Comparison of ENCODE assay signal across 17 cellular contexts in the genomic region with DNA sequence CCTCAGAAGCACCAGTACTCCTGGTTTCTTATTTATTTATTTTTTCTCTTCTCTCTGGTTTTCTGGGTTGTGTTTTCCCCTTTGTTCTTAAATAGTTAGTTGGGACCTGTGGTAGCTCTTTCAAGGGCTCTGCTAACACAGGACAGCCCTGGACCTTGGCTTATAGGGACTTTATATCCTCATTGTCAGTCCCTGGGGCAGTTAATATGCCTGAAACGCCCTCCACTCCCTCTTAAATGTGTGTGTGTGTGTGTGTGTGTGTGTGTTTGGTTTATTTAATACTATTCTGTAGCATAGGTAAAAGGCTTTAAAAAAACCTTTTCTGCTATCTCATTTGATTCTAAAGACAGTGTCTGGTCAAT. TPM values are rescaled to one million over a fixed set of nuclear protein-coding genes. Genes with fewer than 3 reads are reported as not detected.
A peak's percentile ranks its signal among the peaks of the same experiment; 100 is the strongest.
DNase-seq lines count a peak whose midpoint lies in the region; ATAC-seq and TF ChIP-seq lines count a peak whose summit lies in the region.
"Had no signal": no experiment of that assay in that cellular context is flagged by ENCODE, and none has a peak within 500 bp of the region (broad histone marks: within the 10 kb centered on the region; RNA-seq: fewer than 3 reads in every experiment).

No MANE protein-coding gene starts in this region.

- no peaks in the 10 kb centered on the region for H3K36me3 ChIP-seq in breast epithelium
- H3K36me3 ChIP-seq in PC-9 (ENCODE audit: low read depth), result no peaks in the 10 kb centered on the region
- H3K36me3 ChIP-seq in hepatocyte (replicated peaks; ENCODE audit: insufficient read depth, low read depth), result no peaks in the 10 kb centered on the region
- no peaks in the 10 kb centered on the region for H3K36me3 ChIP-seq in transverse colon
- no peaks in the 10 kb centered on the region for H3K36me3 ChIP-seq in aorta (ENCODE audit: control insufficient read depth in 1 of 2, insufficient read depth in 2 of 2, low read length in 1 of 2)
- H3K36me3 ChIP-seq: BLaER1 treated with 17β-estradiol and CSF1 and Interleukin-3, amounts not matched to agents 10 nM and 100 nM had no signal

- intact Hi-C loops in breast epithelium (cut with DNase I; ENCODE audit: low total_unique reads), result no loop called here
- intact Hi-C loops in MCF 10A (cut with micrococcal nuclease), result loop anchor here (5.0 to 10.0 kb wide), 2 partner anchors 61 to 338 kb away; no protein-coding TSS in a partner anchor
- intact Hi-C loops in PC-9 (cut with micrococcal nuclease; ENCODE audit: unreplicated experiment), result loop anchor here (5.0 kb wide), 1 partner anchor 243 kb away; no protein-coding TSS in a partner anchor
- intact Hi-C loops in transverse colon (cut with DNase I; ENCODE audit: low total_unique reads), result no loop called here
- intact Hi-C loops in aorta (cut with DNase I), result loop anchor here in 1 of 2 donors (10.0 kb wide), 1 partner anchor 61 kb away; no protein-coding TSS in a partner anchor

- H3K27ac Mint-ChIP-seq in MCF 10A (ENCODE audit: low read depth, unreplicated experiment), result no peak overlapping the region

- no peak overlapping the region for H3K4me3 Mint-ChIP-seq in MCF 10A (ENCODE audit: unreplicated experiment)
- H3K4me3 Mint-ChIP-seq: CD8-positive, alpha-beta memory T cell had no signal

- TF ChIP-seq CTCF in breast epithelium (IDR thresholded peaks at IDR 0.05), result no peak
- TF ChIP-seq CTCF in MCF 10A (IDR thresholded peaks at IDR 0.05; ENCODE audit: unreplicated experiment), result no peak
- TF ChIP-seq CTCF in PC-9 (conservative IDR thresholded peaks at IDR 0.05), result no peak
- no peak for TF ChIP-seq CTCF in hepatocyte (IDR thresholded peaks at IDR 0.05; ENCODE audit: poor library complexity)
- TF ChIP-seq CTCF in transverse colon (IDR thresholded peaks at IDR 0.05), result no peak

- no peaks in the 10 kb centered on the region for H3K9me2 ChIP-seq in PC-9 (ENCODE audit: insufficient read depth)
- H3K9me2 ChIP-seq in hepatocyte (replicated peaks; ENCODE audit: insufficient read depth), result no peaks in the 10 kb centered on the region

- peaks cover 21% of the 10 kb centered on the region for H3K4me1 Mint-ChIP-seq in MCF 10A (ENCODE audit: insufficient read depth, unreplicated experiment)

- H3K9me3 ChIP-seq in breast epithelium, result no peaks in the 10 kb centered on the region
- H3K9me3 ChIP-seq in PC-9 (ENCODE audit: insufficient read depth, low read depth), result no peaks in the 10 kb centered on the region
- no peaks in the 10 kb centered on the region for H3K9me3 ChIP-seq in hepatocyte (ENCODE audit: low read depth)
- no peaks in the 10 kb centered on the region for H3K9me3 ChIP-seq in transverse colon
- H3K9me3 ChIP-seq in aorta (ENCODE audit: control insufficient read depth, low read length), result no peaks in the 10 kb centered on the region

- H3K27ac ChIP-seq in breast epithelium, result peak overlapping the region; percentile 63 to 80
- 0 out of 2 replicates have a peak overlapping the region, but pooled peaks have one; percentile 18 for H3K27ac ChIP-seq in PC-9
- peak overlapping the region; percentile 81 for H3K27ac ChIP-seq in hepatocyte
- H3K27ac ChIP-seq in transverse colon, result peak overlapping the region; percentile 49 to 75 (median 62)
- H3K27ac ChIP-seq in aorta (ENCODE audit: low read depth in 1 of 2, low read length in 2 of 2), result no peak overlapping the region
- H3K27ac ChIP-seq: BLaER1 treated with 17β-estradiol and CSF1 and Interleukin-3, amounts not matched to agents 10 nM and 100 nM had no signal

- TF ChIP-seq POLR2A in breast epithelium (IDR thresholded peaks at IDR 0.05) (no peak), transverse colon (IDR thresholded peaks at IDR 0.05) (no peak)

- no peak for DNase-seq in breast epithelium (ENCODE audit: low spot score in 2 of 2)
- DNase-seq in MCF 10A (ENCODE audit: unreplicated experiment), result no peak
- DNase-seq in PC-9, result no peak
- DNase-seq in hepatocyte (ENCODE audit: low spot score), result no peak
- DNase-seq in transverse colon, result no peak
- DNase-seq in cortex of kidney (lab: John Stamatoyannopoulos, UW), result no peak
- no peak for DNase-seq in aorta
- DNase-seq: CD8-positive, alpha-beta memory T cell; DMS 273 treated with DMSO at 0.1 percent for 48 hours; NCI-H1436; NCI-H2081; NCI-H510A; SHP77 treated with DMSO at 0.1 percent for 48 hours had no signal

- WGBS in hepatocyte (ENCODE audit: low lambda C conversion rate, missing lambda C conversion rate), result 27% methylated on average over 1 of the region's 1 CpG
- 30% methylated on average over 1 of the region's 1 CpG; no CpG with 5 or more reads in 1 of the 2 donors for WGBS in transverse colon (ENCODE audit: low coverage in 1 of 2), 2 donors
- WGBS in aorta, 2 donors, result 75 to 81% methylated on average over 1 of the region's 1 CpG

- H3K4me1 ChIP-seq in breast epithelium, result no peaks in the 10 kb centered on the region
- H3K4me1 ChIP-seq in PC-9 (replicated peaks; ENCODE audit: insufficient read depth), result peaks cover 16% of the 10 kb centered on the region
- peaks cover 5% of the 10 kb centered on the region for H3K4me1 ChIP-seq in hepatocyte (ENCODE audit: insufficient read depth)
- H3K4me1 ChIP-seq in transverse colon, result peaks cover 0 to 24% (median 6%) of the 10 kb centered on the region in 4 donors
- H3K4me1 ChIP-seq in aorta (ENCODE audit: control insufficient read depth in 1 of 2, insufficient read depth in 2 of 2, low read length in 2 of 2), result no peaks in the 10 kb centered on the region

- H3K79me2 ChIP-seq in PC-9 (ENCODE audit: low read depth) (no peaks in the 10 kb centered on the region), hepatocyte (no peaks in the 10 kb centered on the region)

- no peaks in the 10 kb centered on the region for H3K36me3 Mint-ChIP-seq in MCF 10A (ENCODE audit: insufficient read depth, unreplicated experiment)
- H3K36me3 Mint-ChIP-seq: CD8-positive, alpha-beta memory T cell had no signal

- BruUV-seq in MCF 10A (replicated peaks; lab: Mats Ljungman, UMichigan), result no TSS peak
- BruUV-seq in PC-9 (replicated peaks; lab: Mats Ljungman, UMichigan), result no TSS peak

- ATAC-seq in HG03095 (IDR thresholded peaks at IDR 0.05; ENCODE audit: unreplicated experiment) (no peak), aorta (ENCODE audit: low FRiP score) (no peak)
- ATAC-seq: SK-N-SH treated with all-trans-retinoic acid at 6 μM for 48 hours had no signal

- H3K4me3 ChIP-seq in breast epithelium, result no peak overlapping the region
- no peak overlapping the region for H3K4me3 ChIP-seq in PC-9
- no peak overlapping the region for H3K4me3 ChIP-seq in hepatocyte
- no peak overlapping the region for H3K4me3 ChIP-seq in transverse colon
- H3K4me3 ChIP-seq in aorta (ENCODE audit: low read length in 2 of 2), result no peak overlapping the region
- H3K4me3 ChIP-seq: BLaER1 treated with 17β-estradiol and CSF1 and Interleukin-3, amounts not matched to agents 10 nM and 100 nM had no signal

- H3K9me3 Mint-ChIP-seq in MCF 10A (ENCODE audit: unreplicated experiment), result no peaks in the 10 kb centered on the region
- H3K9me3 Mint-ChIP-seq: CD8-positive, alpha-beta memory T cell had no signal

- no peaks in the 10 kb centered on the region for H4K20me1 ChIP-seq in PC-9 (ENCODE audit: insufficient read depth)
- H4K20me1 ChIP-seq in hepatocyte (ENCODE audit: insufficient read depth, poor library complexity, severe bottlenecking), result no peaks in the 10 kb centered on the region
- H4K20me1 ChIP-seq: BLaER1 treated with 17β-estradiol and CSF1 and Interleukin-3, amounts not matched to agents 10 nM and 100 nM had no signal

- H3F3A ChIP-seq in PC-9 (ENCODE audit: insufficient read depth, low read depth), result no peaks in the 10 kb centered on the region; the same call in 1 of the 2 replicates

- H3K27me3 ChIP-seq in breast epithelium, result no peaks in the 10 kb centered on the region
- H3K27me3 ChIP-seq in PC-9 (ENCODE audit: insufficient read depth, low read depth), result no peaks in the 10 kb centered on the region
- H3K27me3 ChIP-seq in hepatocyte, result no peaks in the 10 kb centered on the region
- H3K27me3 ChIP-seq in transverse colon, result no peaks in the 10 kb centered on the region
- H3K27me3 ChIP-seq in aorta (ENCODE audit: control insufficient read depth in 1 of 2, insufficient read depth in 2 of 2, low read length in 1 of 2), result no peaks in the 10 kb centered on the region
- H3K27me3 ChIP-seq: BLaER1 treated with 17β-estradiol and CSF1 and Interleukin-3, amounts not matched to agents 10 nM and 100 nM had no signal

- POLR2A ChIA-PET in MCF 10A (lab: Yijun Ruan, JAX) (interaction anchor here (0.7 to 2.1 kb wide), 8 partner anchors 9 to 243 kb away, joined by 3 to 17 read pairs (median 5); no protein-coding TSS in a partner anchor), PC-9 (lab: Charles Lee; ENCODE audit: unreplicated experiment) (interaction anchor here (0.7 to 0.8 kb wide), 3 partner anchors 11 to 455 kb away, joined by 3 to 13 read pairs (median 7); no protein-coding TSS in a partner anchor)

- no peak for TF ChIP-seq EP300 in transverse colon (IDR thresholded peaks at IDR 0.05; ENCODE audit: low read depth)

- H3K4me2 ChIP-seq in PC-9 (peak overlapping the region; percentile 38; the same call in 1 of the 2 replicates), hepatocyte (no peak overlapping the region)

- CTCF ChIA-PET in MCF 10A (lab: Yijun Ruan, JAX), result interaction anchor here (0.6 to 1.4 kb wide), 3 partner anchors 27 to 403 kb away, joined by 3 read pairs; no protein-coding TSS in a partner anchor
- CTCF ChIA-PET in PC-9 (lab: Charles Lee), result interaction anchor here (0.6 to 0.7 kb wide), 3 partner anchors 22 to 339 kb away, joined by 3 to 5 read pairs (median 5); no protein-coding TSS in a partner anchor

- no peak overlapping the region for H2AFZ ChIP-seq in PC-9
- no peak overlapping the region for H2AFZ ChIP-seq in hepatocyte

- no peaks in the 10 kb centered on the region for H3K27me3 Mint-ChIP-seq in MCF 10A (ENCODE audit: insufficient read depth, unreplicated experiment)

- in situ Hi-C loops in transverse colon (cut with MboI; ENCODE audit: low pct_ligation_motif_present in 1 of 4, low pct_unique_long_range_greater_than_20kb in 1 of 4, low sequenced_read_pairs in 3 of 4), result no loop called here

RNA-seq across cellular contexts. Expression of a gene that starts 54.6 kb away (rescaled TPM):
- 10 to 100 TPM in 2 of 3 donors, 1 to 10 TPM in 1; 3.0 to 11.1 (median 11.0) TPM for total RNA-seq in breast epithelium
- total RNA-seq in MCF 10A (2022), result 6.7 and 14.0 TPM in 2 replicates
- total RNA-seq in PC-9 (2021), result 9.1 and 12.3 TPM in 2 replicates
- 122 and 125 TPM in 2 replicates for total RNA-seq in hepatocyte
- 116 and 128 TPM in 2 replicates for polyA plus RNA-seq in hepatocyte
- 100 to 1,000 TPM in 1 of 4 donors, 10 to 100 TPM in 3; 49.7 to 223 (median 65.7) TPM for total RNA-seq in transverse colon
- 10 to 100 TPM; 28.7 to 41.5 TPM for total RNA-seq in aorta
- 10 to 100 TPM; 16.0 to 32.8 TPM for polyA plus RNA-seq in aorta
- polyA plus RNA-seq: H1 had no signal

Comparison
In these comparisons a context has a peak if more than half of its experiments do, and no peak if none do; other contexts are left out.
1. intact Hi-C loops: an anchor here in MCF 10A (5.0 to 10.0 kb wide) and PC-9 (5.0 kb wide); none called in breast epithelium and transverse colon.
2. H3K27ac ChIP-seq: peak in breast epithelium (2 of 2), PC-9 (single experiment), hepatocyte (single experiment) and transverse colon (4 of 4); none in aorta (0 of 2).